Comparison of ENCODE assay signal across 1 cellular context in the genomic region with DNA sequence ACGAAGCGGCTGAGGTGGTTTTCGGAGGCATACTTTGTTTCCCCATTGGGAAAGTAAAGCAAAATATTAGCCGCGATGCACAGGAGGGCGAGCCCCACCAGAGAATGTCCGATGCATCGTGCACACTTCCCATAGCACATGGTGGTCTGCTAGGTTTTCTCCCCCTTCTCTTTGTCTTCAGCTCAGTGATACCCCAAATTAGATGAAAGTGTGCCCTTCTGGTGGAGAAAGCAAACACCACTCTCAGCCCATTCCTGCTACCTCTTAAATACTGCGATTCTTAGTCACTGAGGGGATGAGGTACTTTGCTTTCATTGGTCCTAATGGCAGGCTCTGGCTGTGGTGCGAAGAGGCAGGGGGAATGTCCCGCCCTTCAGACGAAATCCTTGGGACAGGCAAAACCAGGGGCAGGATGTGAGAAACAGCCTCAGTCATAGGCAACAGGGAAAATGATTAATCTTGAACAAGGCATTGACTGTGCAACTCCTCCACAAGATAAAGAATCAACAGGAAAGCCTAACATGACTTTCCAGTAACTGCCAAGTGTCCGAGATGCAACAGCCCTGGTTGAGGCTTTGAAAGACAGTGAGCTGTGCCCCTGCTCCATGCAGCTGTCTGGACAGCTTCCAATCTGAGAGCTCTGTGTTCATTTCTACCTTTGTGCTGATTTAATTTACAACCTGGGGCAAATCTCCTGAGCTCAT.
TF ChIP-seq lines count a peak whose summit lies in the region.

Gene TM4SF1, minus strand, starts transcription at position 242 of the 704 bp plus-strand sequence. Its CDS starts 102 bp downstream, at position 140.

TF ChIP-seq in HepG2, 621 proteins besides CTCF, POLR2A, EP300 and RAD21 (continued from another document and continues in another):
- TF ChIP-seq ZNF318 (CRISPR knock-in tag; IDR thresholded peaks at IDR 0.05), result no peak
- no peak for TF ChIP-seq RFXANK (CRISPR knock-in tag; IDR thresholded peaks at IDR 0.05)
- TF ChIP-seq, protein P1, sequence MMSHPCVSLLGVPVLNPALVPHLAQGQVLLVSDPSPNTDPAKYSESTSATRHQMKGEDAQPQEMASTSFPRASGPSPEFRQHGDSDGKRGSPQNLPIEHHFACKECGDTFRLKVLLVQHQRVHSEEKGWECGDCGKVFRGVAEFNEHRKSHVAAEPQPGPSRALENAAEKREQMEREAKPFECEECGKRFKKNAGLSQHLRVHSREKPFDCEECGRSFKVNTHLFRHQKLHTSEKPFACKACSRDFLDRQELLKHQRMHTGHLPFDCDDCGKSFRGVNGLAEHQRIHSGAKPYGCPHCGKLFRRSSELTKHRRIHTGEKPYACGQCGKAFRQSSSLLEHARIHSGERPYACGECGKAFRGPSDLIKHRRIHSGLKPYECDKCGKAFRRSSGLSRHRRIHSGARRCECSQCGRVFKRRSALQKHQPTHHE (CRISPR knock-in tag; IDR thresholded peaks at IDR 0.05; ENCODE audit: borderline replicate concordance), result peak; percentile 70; the same call in 1 of the 2 replicates
- TF ChIP-seq TBX2 (CRISPR knock-in tag; IDR thresholded peaks at IDR 0.05; ENCODE audit: borderline replicate concordance), result peak; percentile 80
- peak; percentile 77; the same call in 1 of the 2 replicates for TF ChIP-seq ZNF431 (CRISPR knock-in tag; IDR thresholded peaks at IDR 0.05; ENCODE audit: borderline replicate concordance, low read depth)
- TF ChIP-seq, protein P2, sequence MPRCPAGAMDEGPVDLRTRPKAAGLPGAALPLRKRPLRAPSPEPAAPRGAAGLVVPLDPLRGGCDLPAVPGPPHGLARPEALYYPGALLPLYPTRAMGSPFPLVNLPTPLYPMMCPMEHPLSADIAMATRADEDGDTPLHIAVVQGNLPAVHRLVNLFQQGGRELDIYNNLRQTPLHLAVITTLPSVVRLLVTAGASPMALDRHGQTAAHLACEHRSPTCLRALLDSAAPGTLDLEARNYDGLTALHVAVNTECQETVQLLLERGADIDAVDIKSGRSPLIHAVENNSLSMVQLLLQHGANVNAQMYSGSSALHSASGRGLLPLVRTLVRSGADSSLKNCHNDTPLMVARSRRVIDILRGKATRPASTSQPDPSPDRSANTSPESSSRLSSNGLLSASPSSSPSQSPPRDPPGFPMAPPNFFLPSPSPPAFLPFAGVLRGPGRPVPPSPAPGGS (CRISPR knock-in tag; IDR thresholded peaks at IDR 0.05), result no peak; the same call in 1 of the 2 replicates
- TF ChIP-seq KLF11 (CRISPR knock-in tag; IDR thresholded peaks at IDR 0.05), result peak; percentile 50; the same call in 1 of the 2 replicates
- no peak for TF ChIP-seq ZNF761 (CRISPR knock-in tag; conservative IDR thresholded peaks at IDR 0.05)
- TF ChIP-seq PATZ1 (CRISPR knock-in tag; IDR thresholded peaks at IDR 0.05), result peak; percentile 27; the same call in 1 of the 2 replicates
- TF ChIP-seq, protein P3, sequence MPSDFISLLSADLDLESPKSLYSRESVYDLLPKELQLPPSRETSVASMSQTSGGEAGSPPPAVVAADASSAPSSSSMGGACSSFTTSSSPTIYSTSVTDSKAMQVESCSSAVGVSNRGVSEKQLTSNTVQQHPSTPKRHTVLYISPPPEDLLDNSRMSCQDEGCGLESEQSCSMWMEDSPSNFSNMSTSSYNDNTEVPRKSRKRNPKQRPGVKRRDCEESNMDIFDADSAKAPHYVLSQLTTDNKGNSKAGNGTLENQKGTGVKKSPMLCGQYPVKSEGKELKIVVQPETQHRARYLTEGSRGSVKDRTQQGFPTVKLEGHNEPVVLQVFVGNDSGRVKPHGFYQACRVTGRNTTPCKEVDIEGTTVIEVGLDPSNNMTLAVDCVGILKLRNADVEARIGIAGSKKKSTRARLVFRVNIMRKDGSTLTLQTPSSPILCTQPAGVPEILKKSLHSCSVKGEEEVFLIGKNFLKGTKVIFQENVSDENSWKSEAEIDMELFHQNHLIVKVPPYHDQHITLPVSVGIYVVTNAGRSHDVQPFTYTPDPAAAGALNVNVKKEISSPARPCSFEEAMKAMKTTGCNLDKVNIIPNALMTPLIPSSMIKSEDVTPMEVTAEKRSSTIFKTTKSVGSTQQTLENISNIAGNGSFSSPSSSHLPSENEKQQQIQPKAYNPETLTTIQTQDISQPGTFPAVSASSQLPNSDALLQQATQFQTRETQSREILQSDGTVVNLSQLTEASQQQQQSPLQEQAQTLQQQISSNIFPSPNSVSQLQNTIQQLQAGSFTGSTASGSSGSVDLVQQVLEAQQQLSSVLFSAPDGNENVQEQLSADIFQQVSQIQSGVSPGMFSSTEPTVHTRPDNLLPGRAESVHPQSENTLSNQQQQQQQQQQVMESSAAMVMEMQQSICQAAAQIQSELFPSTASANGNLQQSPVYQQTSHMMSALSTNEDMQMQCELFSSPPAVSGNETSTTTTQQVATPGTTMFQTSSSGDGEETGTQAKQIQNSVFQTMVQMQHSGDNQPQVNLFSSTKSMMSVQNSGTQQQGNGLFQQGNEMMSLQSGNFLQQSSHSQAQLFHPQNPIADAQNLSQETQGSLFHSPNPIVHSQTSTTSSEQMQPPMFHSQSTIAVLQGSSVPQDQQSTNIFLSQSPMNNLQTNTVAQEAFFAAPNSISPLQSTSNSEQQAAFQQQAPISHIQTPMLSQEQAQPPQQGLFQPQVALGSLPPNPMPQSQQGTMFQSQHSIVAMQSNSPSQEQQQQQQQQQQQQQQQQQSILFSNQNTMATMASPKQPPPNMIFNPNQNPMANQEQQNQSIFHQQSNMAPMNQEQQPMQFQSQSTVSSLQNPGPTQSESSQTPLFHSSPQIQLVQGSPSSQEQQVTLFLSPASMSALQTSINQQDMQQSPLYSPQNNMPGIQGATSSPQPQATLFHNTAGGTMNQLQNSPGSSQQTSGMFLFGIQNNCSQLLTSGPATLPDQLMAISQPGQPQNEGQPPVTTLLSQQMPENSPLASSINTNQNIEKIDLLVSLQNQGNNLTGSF (CRISPR knock-in tag; IDR thresholded peaks at IDR 0.05), result no peak
- peak; percentile 86 for TF ChIP-seq RFXAP (CRISPR knock-in tag; IDR thresholded peaks at IDR 0.05; ENCODE audit: borderline replicate concordance)
- peak; percentile 50; the same call in 1 of the 2 replicates for TF ChIP-seq CEBPB (IDR thresholded peaks at IDR 0.05; ENCODE audit: borderline replicate concordance, low read depth, low read length)
- no peak for TF ChIP-seq ZNF567 (CRISPR knock-in tag; IDR thresholded peaks at IDR 0.05; ENCODE audit: borderline replicate concordance)
- no peak for TF ChIP-seq MXD1 (CRISPR knock-in tag; IDR thresholded peaks at IDR 0.05)
- no peak for TF ChIP-seq IKZF4 (CRISPR knock-in tag; IDR thresholded peaks at IDR 0.05; ENCODE audit: borderline replicate concordance, low read depth, not compliant biosample characterization)
- peak; percentile 61; the same call in 1 of the 2 replicates for TF ChIP-seq FOXO1 (CRISPR knock-in tag; IDR thresholded peaks at IDR 0.05)
- TF ChIP-seq ZNF614 (CRISPR knock-in tag; IDR thresholded peaks at IDR 0.05; ENCODE audit: borderline replicate concordance), result peak; percentile 86
- peak; percentile 81 for TF ChIP-seq GATA4 (IDR thresholded peaks at IDR 0.05; ENCODE audit: borderline replicate concordance, low read depth)
- peak; percentile 92; the same call in 1 of the 2 replicates for TF ChIP-seq ZNF691 (CRISPR knock-in tag; IDR thresholded peaks at IDR 0.05; ENCODE audit: borderline replicate concordance, low read depth)
- no peak for TF ChIP-seq ZNF724P (CRISPR knock-in tag; IDR thresholded peaks at IDR 0.05; ENCODE audit: borderline replicate concordance)
- TF ChIP-seq ZNF576 (CRISPR knock-in tag; IDR thresholded peaks at IDR 0.05), result no peak
- peak; percentile 78 for TF ChIP-seq RBFOX2 (IDR thresholded peaks at IDR 0.05; ENCODE audit: low read depth, low read length)
- no peak for TF ChIP-seq TBL1XR1 (IDR thresholded peaks at IDR 0.05; ENCODE audit: borderline replicate concordance, low read length, partially characterized antibody)
- TF ChIP-seq SUZ12 (IDR thresholded peaks at IDR 0.05; ENCODE audit: low read depth, low read length), result no peak
